1 cellular context compared by ENCODE assay signal in the genomic region with DNA sequence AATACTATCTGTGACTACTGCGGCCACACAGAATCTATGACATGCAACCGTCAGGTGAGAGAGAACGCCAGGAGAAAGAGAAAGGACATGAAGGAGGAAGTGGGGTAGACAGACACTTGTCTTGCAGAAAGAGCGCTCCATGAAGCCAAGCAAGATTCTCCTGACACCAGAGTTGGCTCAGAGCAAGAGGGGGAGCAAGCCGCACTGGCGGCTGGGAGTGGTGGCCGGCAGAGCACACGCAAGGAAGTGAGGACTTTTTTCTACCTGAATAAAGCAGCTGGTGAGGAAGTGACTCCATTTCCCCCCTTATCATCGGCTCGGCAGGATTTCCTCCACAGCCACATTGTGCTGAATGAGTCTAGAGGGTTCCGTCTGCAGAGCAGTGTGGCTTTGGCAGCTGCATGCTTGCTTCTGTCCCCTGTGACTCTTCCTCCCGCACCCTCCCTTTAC.
TF ChIP-seq lines count a peak whose summit lies in the region.

No MANE protein-coding gene starts in this region.

TF ChIP-seq in GM12878, 131 proteins besides CTCF, POLR2A, EP300 and RAD21 (continued from another document and continues in another):
- TF ChIP-seq, protein P1, sequence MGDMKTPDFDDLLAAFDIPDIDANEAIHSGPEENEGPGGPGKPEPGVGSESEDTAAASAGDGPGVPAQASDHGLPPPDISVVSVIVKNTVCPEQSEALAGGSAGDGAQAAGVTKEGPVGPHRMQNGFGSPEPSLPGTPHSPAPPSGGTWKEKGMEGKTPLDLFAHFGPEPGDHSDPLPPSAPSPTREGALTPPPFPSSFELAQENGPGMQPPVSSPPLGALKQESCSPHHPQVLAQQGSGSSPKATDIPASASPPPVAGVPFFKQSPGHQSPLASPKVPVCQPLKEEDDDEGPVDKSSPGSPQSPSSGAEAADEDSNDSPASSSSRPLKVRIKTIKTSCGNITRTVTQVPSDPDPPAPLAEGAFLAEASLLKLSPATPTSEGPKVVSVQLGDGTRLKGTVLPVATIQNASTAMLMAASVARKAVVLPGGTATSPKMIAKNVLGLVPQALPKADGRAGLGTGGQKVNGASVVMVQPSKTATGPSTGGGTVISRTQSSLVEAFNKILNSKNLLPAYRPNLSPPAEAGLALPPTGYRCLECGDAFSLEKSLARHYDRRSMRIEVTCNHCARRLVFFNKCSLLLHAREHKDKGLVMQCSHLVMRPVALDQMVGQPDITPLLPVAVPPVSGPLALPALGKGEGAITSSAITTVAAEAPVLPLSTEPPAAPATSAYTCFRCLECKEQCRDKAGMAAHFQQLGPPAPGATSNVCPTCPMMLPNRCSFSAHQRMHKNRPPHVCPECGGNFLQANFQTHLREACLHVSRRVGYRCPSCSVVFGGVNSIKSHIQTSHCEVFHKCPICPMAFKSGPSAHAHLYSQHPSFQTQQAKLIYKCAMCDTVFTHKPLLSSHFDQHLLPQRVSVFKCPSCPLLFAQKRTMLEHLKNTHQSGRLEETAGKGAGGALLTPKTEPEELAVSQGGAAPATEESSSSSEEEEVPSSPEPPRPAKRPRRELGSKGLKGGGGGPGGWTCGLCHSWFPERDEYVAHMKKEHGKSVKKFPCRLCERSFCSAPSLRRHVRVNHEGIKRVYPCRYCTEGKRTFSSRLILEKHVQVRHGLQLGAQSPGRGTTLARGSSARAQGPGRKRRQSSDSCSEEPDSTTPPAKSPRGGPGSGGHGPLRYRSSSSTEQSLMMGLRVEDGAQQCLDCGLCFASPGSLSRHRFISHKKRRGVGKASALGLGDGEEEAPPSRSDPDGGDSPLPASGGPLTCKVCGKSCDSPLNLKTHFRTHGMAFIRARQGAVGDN (IDR thresholded peaks at IDR 0.05), result peak; percentile 82
- TF ChIP-seq MYB (IDR thresholded peaks at IDR 0.05; ENCODE audit: borderline replicate concordance, low read depth, low read length), result no peak
- TF ChIP-seq, protein P2, sequence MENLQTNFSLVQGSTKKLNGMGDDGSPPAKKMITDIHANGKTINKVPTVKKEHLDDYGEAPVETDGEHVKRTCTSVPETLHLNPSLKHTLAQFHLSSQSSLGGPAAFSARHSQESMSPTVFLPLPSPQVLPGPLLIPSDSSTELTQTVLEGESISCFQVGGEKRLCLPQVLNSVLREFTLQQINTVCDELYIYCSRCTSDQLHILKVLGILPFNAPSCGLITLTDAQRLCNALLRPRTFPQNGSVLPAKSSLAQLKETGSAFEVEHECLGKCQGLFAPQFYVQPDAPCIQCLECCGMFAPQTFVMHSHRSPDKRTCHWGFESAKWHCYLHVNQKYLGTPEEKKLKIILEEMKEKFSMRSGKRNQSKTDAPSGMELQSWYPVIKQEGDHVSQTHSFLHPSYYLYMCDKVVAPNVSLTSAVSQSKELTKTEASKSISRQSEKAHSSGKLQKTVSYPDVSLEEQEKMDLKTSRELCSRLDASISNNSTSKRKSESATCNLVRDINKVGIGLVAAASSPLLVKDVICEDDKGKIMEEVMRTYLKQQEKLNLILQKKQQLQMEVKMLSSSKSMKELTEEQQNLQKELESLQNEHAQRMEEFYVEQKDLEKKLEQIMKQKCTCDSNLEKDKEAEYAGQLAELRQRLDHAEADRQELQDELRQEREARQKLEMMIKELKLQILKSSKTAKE (IDR thresholded peaks at IDR 0.05; ENCODE audit: low read depth, poor library complexity, severe bottlenecking), result no peak
- TF ChIP-seq, protein P3, sequence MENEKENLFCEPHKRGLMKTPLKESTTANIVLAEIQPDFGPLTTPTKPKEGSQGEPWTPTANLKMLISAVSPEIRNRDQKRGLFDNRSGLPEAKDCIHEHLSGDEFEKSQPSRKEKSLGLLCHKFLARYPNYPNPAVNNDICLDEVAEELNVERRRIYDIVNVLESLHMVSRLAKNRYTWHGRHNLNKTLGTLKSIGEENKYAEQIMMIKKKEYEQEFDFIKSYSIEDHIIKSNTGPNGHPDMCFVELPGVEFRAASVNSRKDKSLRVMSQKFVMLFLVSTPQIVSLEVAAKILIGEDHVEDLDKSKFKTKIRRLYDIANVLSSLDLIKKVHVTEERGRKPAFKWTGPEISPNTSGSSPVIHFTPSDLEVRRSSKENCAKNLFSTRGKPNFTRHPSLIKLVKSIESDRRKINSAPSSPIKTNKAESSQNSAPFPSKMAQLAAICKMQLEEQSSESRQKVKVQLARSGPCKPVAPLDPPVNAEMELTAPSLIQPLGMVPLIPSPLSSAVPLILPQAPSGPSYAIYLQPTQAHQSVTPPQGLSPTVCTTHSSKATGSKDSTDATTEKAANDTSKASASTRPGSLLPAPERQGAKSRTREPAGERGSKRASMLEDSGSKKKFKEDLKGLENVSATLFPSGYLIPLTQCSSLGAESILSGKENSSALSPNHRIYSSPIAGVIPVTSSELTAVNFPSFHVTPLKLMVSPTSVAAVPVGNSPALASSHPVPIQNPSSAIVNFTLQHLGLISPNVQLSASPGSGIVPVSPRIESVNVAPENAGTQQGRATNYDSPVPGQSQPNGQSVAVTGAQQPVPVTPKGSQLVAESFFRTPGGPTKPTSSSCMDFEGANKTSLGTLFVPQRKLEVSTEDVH (IDR thresholded peaks at IDR 0.05; ENCODE audit: low read depth, partially characterized antibody), result no peak
- TF ChIP-seq NRF1 (conservative IDR thresholded peaks at IDR 0.05; ENCODE audit: low read depth, low read length), result no peak
- no peak for TF ChIP-seq CBFB (IDR thresholded peaks at IDR 0.05; ENCODE audit: low read depth)
- TF ChIP-seq, protein P4, sequence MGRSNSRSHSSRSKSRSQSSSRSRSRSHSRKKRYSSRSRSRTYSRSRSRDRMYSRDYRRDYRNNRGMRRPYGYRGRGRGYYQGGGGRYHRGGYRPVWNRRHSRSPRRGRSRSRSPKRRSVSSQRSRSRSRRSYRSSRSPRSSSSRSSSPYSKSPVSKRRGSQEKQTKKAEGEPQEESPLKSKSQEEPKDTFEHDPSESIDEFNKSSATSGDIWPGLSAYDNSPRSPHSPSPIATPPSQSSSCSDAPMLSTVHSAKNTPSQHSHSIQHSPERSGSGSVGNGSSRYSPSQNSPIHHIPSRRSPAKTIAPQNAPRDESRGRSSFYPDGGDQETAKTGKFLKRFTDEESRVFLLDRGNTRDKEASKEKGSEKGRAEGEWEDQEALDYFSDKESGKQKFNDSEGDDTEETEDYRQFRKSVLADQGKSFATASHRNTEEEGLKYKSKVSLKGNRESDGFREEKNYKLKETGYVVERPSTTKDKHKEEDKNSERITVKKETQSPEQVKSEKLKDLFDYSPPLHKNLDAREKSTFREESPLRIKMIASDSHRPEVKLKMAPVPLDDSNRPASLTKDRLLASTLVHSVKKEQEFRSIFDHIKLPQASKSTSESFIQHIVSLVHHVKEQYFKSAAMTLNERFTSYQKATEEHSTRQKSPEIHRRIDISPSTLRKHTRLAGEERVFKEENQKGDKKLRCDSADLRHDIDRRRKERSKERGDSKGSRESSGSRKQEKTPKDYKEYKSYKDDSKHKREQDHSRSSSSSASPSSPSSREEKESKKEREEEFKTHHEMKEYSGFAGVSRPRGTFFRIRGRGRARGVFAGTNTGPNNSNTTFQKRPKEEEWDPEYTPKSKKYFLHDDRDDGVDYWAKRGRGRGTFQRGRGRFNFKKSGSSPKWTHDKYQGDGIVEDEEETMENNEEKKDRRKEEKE (IDR thresholded peaks at IDR 0.05), result no peak
- TF ChIP-seq, protein P5, sequence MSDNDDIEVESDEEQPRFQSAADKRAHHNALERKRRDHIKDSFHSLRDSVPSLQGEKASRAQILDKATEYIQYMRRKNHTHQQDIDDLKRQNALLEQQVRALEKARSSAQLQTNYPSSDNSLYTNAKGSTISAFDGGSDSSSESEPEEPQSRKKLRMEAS (IDR thresholded peaks at IDR 0.05; ENCODE audit: low read depth, low read length), result 0 out of 2 replicates have a peak, but pooled peaks have one; percentile 4
- TF ChIP-seq MEF2B (IDR thresholded peaks at IDR 0.05; ENCODE audit: partially characterized antibody, poor library complexity, severe bottlenecking), result peak; percentile 5
- TF ChIP-seq CBX5 (IDR thresholded peaks at IDR 0.05; ENCODE audit: low read depth), result no peak
- TF ChIP-seq, protein P6, sequence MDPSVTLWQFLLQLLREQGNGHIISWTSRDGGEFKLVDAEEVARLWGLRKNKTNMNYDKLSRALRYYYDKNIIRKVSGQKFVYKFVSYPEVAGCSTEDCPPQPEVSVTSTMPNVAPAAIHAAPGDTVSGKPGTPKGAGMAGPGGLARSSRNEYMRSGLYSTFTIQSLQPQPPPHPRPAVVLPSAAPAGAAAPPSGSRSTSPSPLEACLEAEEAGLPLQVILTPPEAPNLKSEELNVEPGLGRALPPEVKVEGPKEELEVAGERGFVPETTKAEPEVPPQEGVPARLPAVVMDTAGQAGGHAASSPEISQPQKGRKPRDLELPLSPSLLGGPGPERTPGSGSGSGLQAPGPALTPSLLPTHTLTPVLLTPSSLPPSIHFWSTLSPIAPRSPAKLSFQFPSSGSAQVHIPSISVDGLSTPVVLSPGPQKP (IDR thresholded peaks at IDR 0.05; ENCODE audit: low read depth, low read length), result no peak
- TF ChIP-seq FOXM1 (IDR thresholded peaks at IDR 0.05; ENCODE audit: low read depth, low read length), result no peak
- TF ChIP-seq YY1 (IDR thresholded peaks at IDR 0.05; ENCODE audit: low read depth, low read length), result peak; percentile 60; the same call in 1 of the 2 replicates
- TF ChIP-seq, protein P7, sequence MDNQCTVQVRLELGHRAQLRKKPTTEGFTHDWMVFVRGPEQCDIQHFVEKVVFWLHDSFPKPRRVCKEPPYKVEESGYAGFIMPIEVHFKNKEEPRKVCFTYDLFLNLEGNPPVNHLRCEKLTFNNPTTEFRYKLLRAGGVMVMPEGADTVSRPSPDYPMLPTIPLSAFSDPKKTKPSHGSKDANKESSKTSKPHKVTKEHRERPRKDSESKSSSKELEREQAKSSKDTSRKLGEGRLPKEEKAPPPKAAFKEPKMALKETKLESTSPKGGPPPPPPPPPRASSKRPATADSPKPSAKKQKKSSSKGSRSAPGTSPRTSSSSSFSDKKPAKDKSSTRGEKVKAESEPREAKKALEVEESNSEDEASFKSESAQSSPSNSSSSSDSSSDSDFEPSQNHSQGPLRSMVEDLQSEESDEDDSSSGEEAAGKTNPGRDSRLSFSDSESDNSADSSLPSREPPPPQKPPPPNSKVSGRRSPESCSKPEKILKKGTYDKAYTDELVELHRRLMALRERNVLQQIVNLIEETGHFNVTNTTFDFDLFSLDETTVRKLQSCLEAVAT (IDR thresholded peaks at IDR 0.05), result peak; percentile 56; the same call in 1 of the 2 replicates
- TF ChIP-seq MXI1 (IDR thresholded peaks at IDR 0.05; ENCODE audit: low read depth, low read length), result peak; percentile 15; the same call in 1 of the 2 replicates
- peak; percentile 50 for TF ChIP-seq POLR2AphosphoS5 (IDR thresholded peaks at IDR 0.05; ENCODE audit: low read length)
- no peak for TF ChIP-seq KDM1A (IDR thresholded peaks at IDR 0.05; ENCODE audit: borderline replicate concordance)
- no peak for TF ChIP-seq SRF (IDR thresholded peaks at IDR 0.05; ENCODE audit: low read depth in 2 of 2, low read length in 2 of 2)
- no peak for TF ChIP-seq NR2C1 (IDR thresholded peaks at IDR 0.05)
- 0 out of 2 replicates have a peak, but pooled peaks have one; percentile 7 for TF ChIP-seq BACH1 (IDR thresholded peaks at IDR 0.05; ENCODE audit: borderline replicate concordance)
- TF ChIP-seq ZBED1 (IDR thresholded peaks at IDR 0.05; ENCODE audit: borderline replicate concordance), result no peak; the same call in 1 of the 2 replicates
- no peak for TF ChIP-seq IRF4 (IDR thresholded peaks at IDR 0.05; ENCODE audit: low read depth, low read length)
- TF ChIP-seq, protein P8, sequence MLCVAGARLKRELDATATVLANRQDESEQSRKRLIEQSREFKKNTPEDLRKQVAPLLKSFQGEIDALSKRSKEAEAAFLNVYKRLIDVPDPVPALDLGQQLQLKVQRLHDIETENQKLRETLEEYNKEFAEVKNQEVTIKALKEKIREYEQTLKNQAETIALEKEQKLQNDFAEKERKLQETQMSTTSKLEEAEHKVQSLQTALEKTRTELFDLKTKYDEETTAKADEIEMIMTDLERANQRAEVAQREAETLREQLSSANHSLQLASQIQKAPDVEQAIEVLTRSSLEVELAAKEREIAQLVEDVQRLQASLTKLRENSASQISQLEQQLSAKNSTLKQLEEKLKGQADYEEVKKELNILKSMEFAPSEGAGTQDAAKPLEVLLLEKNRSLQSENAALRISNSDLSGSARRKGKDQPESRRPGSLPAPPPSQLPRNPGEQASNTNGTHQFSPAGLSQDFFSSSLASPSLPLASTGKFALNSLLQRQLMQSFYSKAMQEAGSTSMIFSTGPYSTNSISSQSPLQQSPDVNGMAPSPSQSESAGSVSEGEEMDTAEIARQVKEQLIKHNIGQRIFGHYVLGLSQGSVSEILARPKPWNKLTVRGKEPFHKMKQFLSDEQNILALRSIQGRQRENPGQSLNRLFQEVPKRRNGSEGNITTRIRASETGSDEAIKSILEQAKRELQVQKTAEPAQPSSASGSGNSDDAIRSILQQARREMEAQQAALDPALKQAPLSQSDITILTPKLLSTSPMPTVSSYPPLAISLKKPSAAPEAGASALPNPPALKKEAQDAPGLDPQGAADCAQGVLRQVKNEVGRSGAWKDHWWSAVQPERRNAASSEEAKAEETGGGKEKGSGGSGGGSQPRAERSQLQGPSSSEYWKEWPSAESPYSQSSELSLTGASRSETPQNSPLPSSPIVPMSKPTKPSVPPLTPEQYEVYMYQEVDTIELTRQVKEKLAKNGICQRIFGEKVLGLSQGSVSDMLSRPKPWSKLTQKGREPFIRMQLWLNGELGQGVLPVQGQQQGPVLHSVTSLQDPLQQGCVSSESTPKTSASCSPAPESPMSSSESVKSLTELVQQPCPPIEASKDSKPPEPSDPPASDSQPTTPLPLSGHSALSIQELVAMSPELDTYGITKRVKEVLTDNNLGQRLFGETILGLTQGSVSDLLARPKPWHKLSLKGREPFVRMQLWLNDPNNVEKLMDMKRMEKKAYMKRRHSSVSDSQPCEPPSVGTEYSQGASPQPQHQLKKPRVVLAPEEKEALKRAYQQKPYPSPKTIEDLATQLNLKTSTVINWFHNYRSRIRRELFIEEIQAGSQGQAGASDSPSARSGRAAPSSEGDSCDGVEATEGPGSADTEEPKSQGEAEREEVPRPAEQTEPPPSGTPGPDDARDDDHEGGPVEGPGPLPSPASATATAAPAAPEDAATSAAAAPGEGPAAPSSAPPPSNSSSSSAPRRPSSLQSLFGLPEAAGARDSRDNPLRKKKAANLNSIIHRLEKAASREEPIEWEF (IDR thresholded peaks at IDR 0.05; ENCODE audit: insufficient replicate concordance, low read depth, low read length), result peak; percentile 19
- TF ChIP-seq SMAD1 (IDR thresholded peaks at IDR 0.05; ENCODE audit: low read depth, partially characterized antibody), result no peak
- no peak for TF ChIP-seq TBL1XR1 (IDR thresholded peaks at IDR 0.05; ENCODE audit: low read depth, low read length)
- TF ChIP-seq RAD51 (IDR thresholded peaks at IDR 0.05), result no peak
- TF ChIP-seq SUZ12 (IDR thresholded peaks at IDR 0.05; ENCODE audit: unreplicated experiment), result no peak
- no peak for TF ChIP-seq GABPA (IDR thresholded peaks at IDR 0.05; ENCODE audit: low read depth)
- TF ChIP-seq SMARCA5 (IDR thresholded peaks at IDR 0.05), result no peak
- no peak for TF ChIP-seq RB1 (IDR thresholded peaks at IDR 0.05; ENCODE audit: borderline replicate concordance)
- no peak for TF ChIP-seq MEF2A (IDR thresholded peaks at IDR 0.05; ENCODE audit: insufficient read depth, low read depth, low read length)
- TF ChIP-seq KAT2A (conservative IDR thresholded peaks at IDR 0.05; ENCODE audit: control insufficient read depth, low read depth, low read length), result no peak
- no peak for TF ChIP-seq PML (IDR thresholded peaks at IDR 0.05; ENCODE audit: low read length)
- 0 out of 2 replicates have a peak, but pooled peaks have one; percentile 58 for TF ChIP-seq SIN3A (IDR thresholded peaks at IDR 0.05; ENCODE audit: low read depth, low read length)
- TF ChIP-seq, protein P9, sequence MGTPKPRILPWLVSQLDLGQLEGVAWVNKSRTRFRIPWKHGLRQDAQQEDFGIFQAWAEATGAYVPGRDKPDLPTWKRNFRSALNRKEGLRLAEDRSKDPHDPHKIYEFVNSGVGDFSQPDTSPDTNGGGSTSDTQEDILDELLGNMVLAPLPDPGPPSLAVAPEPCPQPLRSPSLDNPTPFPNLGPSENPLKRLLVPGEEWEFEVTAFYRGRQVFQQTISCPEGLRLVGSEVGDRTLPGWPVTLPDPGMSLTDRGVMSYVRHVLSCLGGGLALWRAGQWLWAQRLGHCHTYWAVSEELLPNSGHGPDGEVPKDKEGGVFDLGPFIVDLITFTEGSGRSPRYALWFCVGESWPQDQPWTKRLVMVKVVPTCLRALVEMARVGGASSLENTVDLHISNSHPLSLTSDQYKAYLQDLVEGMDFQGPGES (IDR thresholded peaks at IDR 0.05), result no peak
